In genomic region chr18:9612989-9613388, GRCh38 we compare ENCODE assay signal across 8 cellular contexts. TPM values are rescaled to one million over a fixed set of nuclear protein-coding genes. Genes with fewer than 3 reads are reported as not detected.
DNase-seq lines count a peak whose midpoint lies in the region; ATAC-seq and TF ChIP-seq lines count a peak whose summit lies in the region.

No MANE protein-coding gene starts in this region.

- peaks cover 9% of the 10 kb centered on the region for H3K36me3 Mint-ChIP-seq in activated CD4-positive, alpha-beta T cell treated with anti-CD3 and anti-CD28 coated beads for 36 hours (ENCODE audit: low read depth)
- peaks cover 12% of the 10 kb centered on the region for H3K36me3 Mint-ChIP-seq in activated B cell treated with CpG ODN at 0.5 μM for 24 hours (ENCODE audit: low read depth)

- no peak for TF ChIP-seq CTCF in activated B cell treated with CpG ODN at 0.5 μM for 24 hours (IDR thresholded peaks at IDR 0.05)

- H3K4me3 Mint-ChIP-seq in activated CD4-positive, alpha-beta T cell treated with anti-CD3 and anti-CD28 coated beads for 36 hours, result peak overlapping the region; percentile 93
- peak overlapping the region; percentile 86 for H3K4me3 Mint-ChIP-seq in activated B cell treated with CpG ODN at 0.5 μM for 24 hours

- no peak overlapping the region for H3K27ac Mint-ChIP-seq in activated CD4-positive, alpha-beta T cell treated with anti-CD3 and anti-CD28 coated beads for 36 hours
- H3K27ac Mint-ChIP-seq in activated B cell treated with CpG ODN at 0.5 μM for 24 hours, result peak overlapping the region; percentile 85

- no peaks in the 10 kb centered on the region for H3K9me3 Mint-ChIP-seq in activated CD4-positive, alpha-beta T cell treated with anti-CD3 and anti-CD28 coated beads for 36 hours (ENCODE audit: low read depth)
- H3K9me3 Mint-ChIP-seq in activated B cell treated with CpG ODN at 0.5 μM for 24 hours, result no peaks in the 10 kb centered on the region

- peak; percentile 39 for ATAC-seq in activated CD4-positive, alpha-beta T cell treated with anti-CD3 and anti-CD28 coated beads for 36 hours
- ATAC-seq in activated B cell treated with CpG ODN at 0.5 μM for 24 hours (ENCODE audit: low read depth) (no peak), HG02938 (IDR thresholded peaks at IDR 0.05; ENCODE audit: unreplicated experiment) (no peak)

- POLR2A ChIA-PET in activated CD4-positive, alpha-beta T cell treated with anti-CD3 and anti-CD28 coated beads for 36 hours (lab: Charles Lee), result no interaction called here
- POLR2A ChIA-PET in activated B cell treated with CpG ODN at 0.5 μM for 24 hours (lab: Charles Lee), result interaction anchor here (1.4 to 1.7 kb wide), 3 partner anchors 12 to 300 kb away, joined by 4 to 15 read pairs (median 4); partner anchors contain the start of gene VAPA

- H3K27me3 Mint-ChIP-seq in activated CD4-positive, alpha-beta T cell treated with anti-CD3 and anti-CD28 coated beads for 36 hours, result no peaks in the 10 kb centered on the region
- no peaks in the 10 kb centered on the region for H3K27me3 Mint-ChIP-seq in activated B cell treated with CpG ODN at 0.5 μM for 24 hours

- H3K9me3 ChIP-seq in iPS-18a (ENCODE audit: control insufficient read depth, low read depth, low read length), result no peaks in the 10 kb centered on the region

- H3K36me3 ChIP-seq in iPS-18a (ENCODE audit: control insufficient read depth, low read depth, low read length), result peaks cover 8% of the 10 kb centered on the region

- H3K27me3 ChIP-seq in iPS-18a (ENCODE audit: control insufficient read depth, insufficient read depth, low read length), result no peaks in the 10 kb centered on the region

- H3K4me1 Mint-ChIP-seq in activated CD4-positive, alpha-beta T cell treated with anti-CD3 and anti-CD28 coated beads for 36 hours, result peaks cover 44% of the 10 kb centered on the region
- H3K4me1 Mint-ChIP-seq in activated B cell treated with CpG ODN at 0.5 μM for 24 hours, result peaks cover 33% of the 10 kb centered on the region

- H3K9ac ChIP-seq in iPS-18a (ENCODE audit: low read length), result peak overlapping the region; percentile 71

- no peak overlapping the region for H3K27ac ChIP-seq in iPS-18a (ENCODE audit: low read length)

- no peak for DNase-seq in activated CD4-positive, alpha-beta T cell treated with anti-CD3 and anti-CD28 coated beads for 36 hours
- DNase-seq in activated CD4-positive, alpha-beta T cell treated with anti-CD3 and anti-CD28 coated beads for 4 hours, result no peak
- DNase-seq in activated B cell treated with CpG ODN at 0.5 μM for 24 hours (no peak), superior temporal gyrus (ENCODE audit: extremely low spot score) (peak; percentile 63), NCI-H524 (lab: John Stamatoyannopoulos, UW) (no peak), ureter (ENCODE audit: low spot score) (no peak)

- CTCF ChIA-PET in activated CD4-positive, alpha-beta T cell treated with anti-CD3 and anti-CD28 coated beads for 36 hours (lab: Charles Lee), result interaction anchor here (1.0 to 1.7 kb wide), 3 partner anchors 38 to 338 kb away, joined by 3 to 5 read pairs (median 4); no protein-coding TSS in a partner anchor
- CTCF ChIA-PET in activated B cell treated with CpG ODN at 0.5 μM for 24 hours (lab: Charles Lee), result interaction anchor here (0.7 to 1.7 kb wide), 6 partner anchors 61 to 257 kb away, joined by 3 to 9 read pairs (median 4); no protein-coding TSS in a partner anchor

- peak overlapping the region; percentile 75 for H3K4me3 ChIP-seq in iPS-18a (ENCODE audit: low read length)

- H3K4me1 ChIP-seq in iPS-18a (ENCODE audit: control insufficient read depth, low read depth, low read length), result peaks cover 14% of the 10 kb centered on the region

- intact Hi-C loops in activated CD4-positive, alpha-beta T cell treated with anti-CD3 and anti-CD28 coated beads for 36 hours (cut with DNase I, micrococcal nuclease), result loop anchor here (2.0 to 10.0 kb wide), 7 partner anchors 60 to 914 kb away; partner anchors contain the start of genes NAPG (in 1 of the 2), NDUFV2 (in 1 of the 2), RALBP1 (in 1 of the 2) and TWSG1 (in 1 of the 2)
- intact Hi-C loops in activated B cell treated with CpG ODN at 0.5 μM for 24 hours (cut with micrococcal nuclease), result loop anchor here (1.0 to 10.0 kb wide), 7 partner anchors 60 to 908 kb away; partner anchors contain the start of genes MTCL1, RAB31 and RALBP1

RNA-seq across cellular contexts. Expression of gene PPP4R1, which starts 1.4 kb away (rescaled TPM):
- 10 to 100 TPM; 32.2 to 33.3 TPM for total RNA-seq in activated CD4-positive, alpha-beta T cell treated with anti-CD3 and anti-CD28 coated beads for 36 hours
- 48.1 and 51.3 TPM in 2 replicates for total RNA-seq in activated B cell treated with CpG ODN at 0.5 μM for 24 hours
- total RNA-seq in ureter, result 156 TPM
